Comparison of ENCODE assay signal across 1 cellular context in genomic region chr1:5888606-5889211, GRCh38.
TF ChIP-seq lines count a peak whose summit lies in the region.

No MANE protein-coding gene starts in this region.

TF ChIP-seq in H1, 55 proteins besides CTCF, POLR2A, EP300 and RAD21 (continued from another document):
- no peak for TF ChIP-seq CHD7 (IDR thresholded peaks at IDR 0.05; ENCODE audit: insufficient replicate concordance, low read length)
TF ChIP-seq in H1: peak in this region for 1.
